In the genomic region with DNA sequence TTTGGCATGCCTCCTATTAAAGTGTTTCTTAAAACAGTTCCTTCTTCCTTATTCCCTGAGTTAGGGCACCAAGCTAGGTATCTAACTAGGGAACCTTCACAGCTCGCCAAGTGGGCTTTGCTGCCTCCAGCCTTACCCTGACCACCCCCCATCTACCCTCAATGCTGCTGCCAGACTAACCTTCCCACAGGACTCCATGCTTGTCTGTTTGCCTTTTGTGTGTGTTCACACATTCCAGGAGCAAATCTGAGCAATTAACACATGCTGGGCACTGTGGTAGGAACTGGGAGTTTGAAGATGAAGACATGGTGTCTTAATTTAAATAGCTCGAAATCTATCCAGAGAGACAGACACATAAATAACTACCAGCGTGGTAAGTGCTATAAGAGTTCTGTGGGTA, we compare ENCODE assay signal across 35 cellular contexts.
"Had no signal": no experiment of that assay in that cellular context is flagged by ENCODE, and none has a peak within 500 bp of the region (broad histone marks: within the 10 kb centered on the region; RNA-seq: fewer than 3 reads in every experiment).

No MANE protein-coding gene starts in this region.

- DNase-seq: activated B cell treated with CpG ODN at 0.5 μM for 24 hours; activated CD4-positive, alpha-beta memory T cell treated with anti-CD3 and anti-CD28 coated beads for 36 hours; activated CD4-positive, alpha-beta T cell treated with anti-CD3 and anti-CD28 coated beads for 4 hours; activated CD4-positive, alpha-beta T cell treated with anti-CD3 and anti-CD28 coated beads, Interleukin-2, amount 10 ng/mL, durations not matched to agents 24 days and 14 days; activated CD4-positive, alpha-beta T cell treated with anti-CD3 and anti-CD28 coated beads, Interleukin-2, amount 50 U/mL, for 1 hour; activated CD4-positive, alpha-beta T cell treated with anti-CD3 and anti-CD28 coated beads, Interleukin-2, amount 50 U/mL, for 4 hours; activated CD4-positive, CD25-positive, alpha-beta regulatory T cell treated with anti-CD3 and anti-CD28 coated beads, Interleukin-2, amount 50 U/mL, for 72 hours; activated CD8-positive, alpha-beta memory T cell treated with anti-CD3 and anti-CD28 coated beads, Interleukin-2, amount 50 U/mL, for 4 hours; activated CD8-positive, alpha-beta T cell treated with anti-CD3 and anti-CD28 coated beads for 36 hours; activated effector memory CD4-positive, alpha-beta T cell treated with anti-CD3 and anti-CD28 coated beads, Interleukin-2, amount 50 U/mL, for 16 hours; activated gamma-delta T cell treated with Interleukin-2 at 50 U/mL for 16 hours; activated naive CD4-positive, alpha-beta T cell; activated naive CD4-positive, alpha-beta T cell treated with anti-CD3 and anti-CD28 coated beads for 36 hours; activated naive CD4-positive, alpha-beta T cell treated with anti-CD3 and anti-CD28 coated beads, Interleukin-2, amount 50 U/mL, for 16 hours; activated naive CD8-positive, alpha-beta T cell treated with anti-CD3 and anti-CD28 coated beads for 36 hours; activated T-cell treated with anti-CD3 and anti-CD28 coated beads for 4 hours; activated T-cell treated with anti-CD3 and anti-CD28 coated beads, Interleukin-2, amount 50 U/mL, for 1 hour; activated T-cell treated with anti-CD3 and anti-CD28 coated beads, Interleukin-2, amount 50 U/mL, for 4 hours; activated T-cell treated with anti-CD3 and anti-CD28 coated beads, Interleukin-2, amount 50 U/mL, for 72 hours; adrenal gland; amniotic stem cell; aorta; body of pancreas; brain microvascular endothelial cell; SW 1271; T-helper 1 cell; T-helper 2 cell; T-helper 9 cell had no signal

- H3K9me3 ChIP-seq: adrenal gland, body of pancreas had no signal

- H3K27ac Mint-ChIP-seq: activated B cell treated with CpG ODN at 0.5 μM for 24 hours; activated CD4-positive, alpha-beta memory T cell treated with anti-CD3 and anti-CD28 coated beads for 36 hours; activated CD4-positive, alpha-beta T cell treated with anti-CD3 and anti-CD28 coated beads, Interleukin-2, amount 10 ng/mL, durations not matched to agents 24 days and 14 days; activated CD8-positive, alpha-beta T cell treated with anti-CD3 and anti-CD28 coated beads for 36 hours; activated naive CD4-positive, alpha-beta T cell treated with anti-CD3 and anti-CD28 coated beads for 36 hours; activated naive CD4-positive, alpha-beta T cell treated with anti-CD3 and anti-CD28 coated beads, Interleukin-2, amount 50 U/mL, for 72 hours; activated naive CD8-positive, alpha-beta T cell treated with anti-CD3 and anti-CD28 coated beads for 36 hours; activated T-cell treated with anti-CD3 and anti-CD28 coated beads, Interleukin-2, amount 50 U/mL, for 72 hours; activated T-helper 1 cell treated with anti-CD3 and anti-CD28 coated beads, Interleukin-12 subunit alpha, Interleukin-12 subunit beta, Interleukin-2, Interleukin-4 antibody, amounts not matched to agents 30 ng/mL and 10 ng/mL and 1 ng/mL, durations not matched to agents 14 hours and 24 hours and 36 hours; activated T-helper 17 cell treated with anti-CD3 and anti-CD28 coated beads, Interleukin-2, amount 50 U/mL, for 72 hours; T-helper 1 cell treated with Interleukin-12 subunit alpha and Interleukin-12 subunit beta and Interleukin-4 antibody, amounts not matched to agents 30 μg/mL and 1 μg/mL, for 36 hours; T-helper 2 cell treated with Interferon-gamma antibody and Interleukin-4, amounts not matched to agents 5 μg/mL and 100 μg/mL, for 36 hours had no signal

- H3K36me3 ChIP-seq: adrenal gland, brain microvascular endothelial cell, cardiac muscle cell had no signal

- ATAC-seq: activated CD8-positive, alpha-beta T cell treated with anti-CD3 and anti-CD28 coated beads for 36 hours; activated naive CD4-positive, alpha-beta T cell treated with anti-CD3 and anti-CD28 coated beads, Interleukin-2, amount 50 U/mL, for 72 hours; activated T-cell treated with anti-CD3 and anti-CD28 coated beads, Interleukin-2, amount 50 U/mL, for 4 hours; activated T-cell treated with anti-CD3 and anti-CD28 coated beads, Interleukin-2, amount 50 U/mL, for 72 hours; activated T-helper 17 cell treated with anti-CD3 and anti-CD28 coated beads, Interleukin-2, amount 50 U/mL, for 72 hours; body of pancreas had no signal

- H3K27me3 ChIP-seq: adrenal gland, body of pancreas, brain microvascular endothelial cell, cardiac muscle cell had no signal

- H3K4me1 ChIP-seq: adrenal gland had no signal

- H3K4me3 Mint-ChIP-seq: activated B cell treated with CpG ODN at 0.5 μM for 24 hours; activated CD4-positive, alpha-beta memory T cell treated with anti-CD3 and anti-CD28 coated beads for 36 hours; activated CD4-positive, alpha-beta T cell treated with anti-CD3 and anti-CD28 coated beads, Interleukin-2, amount 10 ng/mL, durations not matched to agents 24 days and 14 days; activated CD8-positive, alpha-beta T cell treated with anti-CD3 and anti-CD28 coated beads for 36 hours; activated naive CD4-positive, alpha-beta T cell treated with anti-CD3 and anti-CD28 coated beads for 36 hours; activated naive CD8-positive, alpha-beta T cell treated with anti-CD3 and anti-CD28 coated beads for 36 hours; activated T-cell treated with anti-CD3 and anti-CD28 coated beads, Interleukin-2, amount 50 U/mL, for 4 hours; activated T-cell treated with anti-CD3 and anti-CD28 coated beads, Interleukin-2, amount 50 U/mL, for 72 hours; activated T-helper 1 cell treated with anti-CD3 and anti-CD28 coated beads, Interleukin-12 subunit alpha, Interleukin-12 subunit beta, Interleukin-2, Interleukin-4 antibody, amounts not matched to agents 30 ng/mL and 10 ng/mL and 1 ng/mL, durations not matched to agents 14 hours and 24 hours and 36 hours; activated T-helper 17 cell treated with anti-CD3 and anti-CD28 coated beads, Interleukin-2, amount 50 U/mL, for 72 hours; T-helper 1 cell treated with Interleukin-12 subunit alpha and Interleukin-12 subunit beta and Interleukin-4 antibody, amounts not matched to agents 30 μg/mL and 1 μg/mL, for 36 hours; T-helper 2 cell treated with Interferon-gamma antibody and Interleukin-4, amounts not matched to agents 5 μg/mL and 100 μg/mL, for 36 hours had no signal

- H3K4me1 Mint-ChIP-seq: activated B cell treated with CpG ODN at 0.5 μM for 24 hours; activated CD4-positive, alpha-beta T cell treated with anti-CD3 and anti-CD28 coated beads, Interleukin-2, amount 10 ng/mL, durations not matched to agents 24 days and 14 days; activated naive CD8-positive, alpha-beta T cell treated with anti-CD3 and anti-CD28 coated beads for 36 hours; activated T-helper 17 cell treated with anti-CD3 and anti-CD28 coated beads, Interleukin-2, amount 50 U/mL, for 72 hours had no signal

- H3K4me3 ChIP-seq: adrenal gland, body of pancreas, cardiac muscle cell had no signal

- H3K9me3 Mint-ChIP-seq: activated B cell treated with CpG ODN at 0.5 μM for 24 hours; activated CD4-positive, alpha-beta memory T cell treated with anti-CD3 and anti-CD28 coated beads for 36 hours; activated CD4-positive, alpha-beta T cell treated with anti-CD3 and anti-CD28 coated beads, Interleukin-2, amount 10 ng/mL, durations not matched to agents 24 days and 14 days; activated CD8-positive, alpha-beta T cell treated with anti-CD3 and anti-CD28 coated beads for 36 hours; activated naive CD4-positive, alpha-beta T cell treated with anti-CD3 and anti-CD28 coated beads for 36 hours; activated naive CD4-positive, alpha-beta T cell treated with anti-CD3 and anti-CD28 coated beads, Interleukin-2, amount 50 U/mL, for 72 hours; activated naive CD8-positive, alpha-beta T cell treated with anti-CD3 and anti-CD28 coated beads for 36 hours; activated T-cell treated with anti-CD3 and anti-CD28 coated beads, Interleukin-2, amount 50 U/mL, for 4 hours; activated T-cell treated with anti-CD3 and anti-CD28 coated beads, Interleukin-2, amount 50 U/mL, for 72 hours; activated T-helper 1 cell treated with anti-CD3 and anti-CD28 coated beads, Interleukin-12 subunit alpha, Interleukin-12 subunit beta, Interleukin-2, Interleukin-4 antibody, amounts not matched to agents 30 ng/mL and 10 ng/mL and 1 ng/mL, durations not matched to agents 14 hours and 24 hours and 36 hours; activated T-helper 17 cell treated with anti-CD3 and anti-CD28 coated beads, Interleukin-2, amount 50 U/mL, for 72 hours; T-helper 1 cell treated with Interleukin-12 subunit alpha and Interleukin-12 subunit beta and Interleukin-4 antibody, amounts not matched to agents 30 μg/mL and 1 μg/mL, for 36 hours; T-helper 2 cell treated with Interferon-gamma antibody and Interleukin-4, amounts not matched to agents 5 μg/mL and 100 μg/mL, for 36 hours had no signal

- H3K27ac ChIP-seq: adrenal gland, body of pancreas, brain microvascular endothelial cell, cardiac muscle cell, VCaP had no signal

- H3K36me3 Mint-ChIP-seq: activated CD4-positive, alpha-beta memory T cell treated with anti-CD3 and anti-CD28 coated beads for 36 hours; activated naive CD4-positive, alpha-beta T cell treated with anti-CD3 and anti-CD28 coated beads, Interleukin-2, amount 50 U/mL, for 72 hours; activated naive CD8-positive, alpha-beta T cell treated with anti-CD3 and anti-CD28 coated beads for 36 hours had no signal

- H3K27me3 Mint-ChIP-seq: activated B cell treated with CpG ODN at 0.5 μM for 24 hours; activated CD4-positive, alpha-beta memory T cell treated with anti-CD3 and anti-CD28 coated beads for 36 hours; activated CD4-positive, alpha-beta T cell treated with anti-CD3 and anti-CD28 coated beads, Interleukin-2, amount 10 ng/mL, durations not matched to agents 24 days and 14 days; activated CD8-positive, alpha-beta T cell treated with anti-CD3 and anti-CD28 coated beads for 36 hours; activated naive CD8-positive, alpha-beta T cell treated with anti-CD3 and anti-CD28 coated beads for 36 hours had no signal
